In genomic region chr11:9600651-9601040, GRCh38 we compare ENCODE assay signal across 8 cellular contexts. TPM values are rescaled to one million over a fixed set of nuclear protein-coding genes. Genes with fewer than 3 reads are reported as not detected.
DNase-seq lines count a peak whose midpoint lies in the region; ATAC-seq and TF ChIP-seq lines count a peak whose summit lies in the region.

No MANE protein-coding gene starts in this region.

- H3F3A ChIP-seq in SK-N-SH (replicated peaks; ENCODE audit: insufficient read depth), result no peaks in the 10 kb centered on the region

- no peak overlapping the region for H3K4me3 ChIP-seq in SK-N-SH (ENCODE audit: low read depth in 2 of 2, low read length in 1 of 2)

- ATAC-seq in HG02970 (IDR thresholded peaks at IDR 0.05; ENCODE audit: low FRiP score, unreplicated experiment), result peak; percentile 28

- H3K4me3 Mint-ChIP-seq in T-helper 2 cell treated with Interferon-gamma antibody and Interleukin-4, amounts not matched to agents 5 μg/mL and 100 μg/mL, for 36 hours, result peak overlapping the region; percentile 84
- no peak overlapping the region for H3K4me3 Mint-ChIP-seq in neural crest cell

- TF ChIP-seq CTCF in SK-N-SH (IDR thresholded peaks at IDR 0.05) (no peak), neural crest cell (conservative IDR thresholded peaks at IDR 0.05) (no peak)

- H3K4me2 ChIP-seq in SK-N-SH, result no peak overlapping the region

- H3K27me3 Mint-ChIP-seq in T-helper 2 cell treated with Interferon-gamma antibody and Interleukin-4, amounts not matched to agents 5 μg/mL and 100 μg/mL, for 36 hours (ENCODE audit: low read depth), result peaks cover 3% of the 10 kb centered on the region
- H3K27me3 Mint-ChIP-seq in neural crest cell (ENCODE audit: low read depth), result no peaks in the 10 kb centered on the region

- CTCF ChIA-PET in SK-N-SH (lab: Yijun Ruan, JAX), result interaction anchor here (0.6 to 1.8 kb wide), 4 partner anchors 12 to 1909 kb away, joined by 3 to 4 read pairs (median 4); no protein-coding TSS in a partner anchor

- peak; percentile 21 for DNase-seq in T-helper 2 cell treated with Interferon-gamma antibody and Interleukin-4, amounts not matched to agents 5 μg/mL and 100 μg/mL, for 36 hours (ENCODE audit: low spot score)
- DNase-seq in T-helper 2 cell (no peak), SK-N-SH (no peak), neural crest cell (ENCODE audit: low read depth, low spot score) (no peak), medulla oblongata (ENCODE audit: extremely low spot score) (no peak), substantia nigra (lab: John Stamatoyannopoulos, UW) (no peak), T-helper 9 cell (no peak)

- H3K36me3 Mint-ChIP-seq in T-helper 2 cell treated with Interferon-gamma antibody and Interleukin-4, amounts not matched to agents 5 μg/mL and 100 μg/mL, for 36 hours (ENCODE audit: low read depth), result no peaks in the 10 kb centered on the region
- H3K36me3 Mint-ChIP-seq in neural crest cell (ENCODE audit: low read depth), result no peaks in the 10 kb centered on the region

- H3K27me3 ChIP-seq in SK-N-SH (ENCODE audit: insufficient read depth), result no peaks in the 10 kb centered on the region

- peaks cover 30% of the 10 kb centered on the region for H3K4me1 Mint-ChIP-seq in T-helper 2 cell treated with Interferon-gamma antibody and Interleukin-4, amounts not matched to agents 5 μg/mL and 100 μg/mL, for 36 hours (ENCODE audit: low read depth)
- H3K4me1 Mint-ChIP-seq in neural crest cell, result peaks cover 11% of the 10 kb centered on the region

- no peaks in the 10 kb centered on the region for H3K9me3 Mint-ChIP-seq in T-helper 2 cell treated with Interferon-gamma antibody and Interleukin-4, amounts not matched to agents 5 μg/mL and 100 μg/mL, for 36 hours
- H3K9me3 Mint-ChIP-seq in neural crest cell, result no peaks in the 10 kb centered on the region

- H3K27ac Mint-ChIP-seq in T-helper 2 cell treated with Interferon-gamma antibody and Interleukin-4, amounts not matched to agents 5 μg/mL and 100 μg/mL, for 36 hours, result peak overlapping the region; percentile 39
- peak overlapping the region; percentile 51 for H3K27ac Mint-ChIP-seq in neural crest cell (ENCODE audit: unreplicated experiment)

- H3K9me3 ChIP-seq in SK-N-SH, result no peaks in the 10 kb centered on the region

- TF ChIP-seq EP300 in SK-N-SH (IDR thresholded peaks at IDR 0.05; ENCODE audit: borderline replicate concordance in 1 of 2, low read depth in 1 of 2, low read length in 1 of 2), result no peak

- no peaks in the 10 kb centered on the region for H3K36me3 ChIP-seq in SK-N-SH (replicated peaks in 1 of 2; ENCODE audit: control insufficient read depth in 1 of 2, insufficient read depth in 2 of 2, low read length in 1 of 2)

- POLR2A ChIA-PET in SK-N-SH (lab: Yijun Ruan, JAX), result interaction anchor here (1.3 kb wide), 1 partner anchor 27 kb away, joined by 3 read pairs; the partner anchor contains the start of gene WEE1

- H4K20me1 ChIP-seq in SK-N-SH (ENCODE audit: insufficient read depth), result no peaks in the 10 kb centered on the region

- H3K79me2 ChIP-seq in SK-N-SH (ENCODE audit: insufficient read depth), result no peaks in the 10 kb centered on the region

- H2AFZ ChIP-seq in SK-N-SH (ENCODE audit: low read depth), result peak overlapping the region; percentile 63; the same call in 1 of the 2 replicates

- no peaks in the 10 kb centered on the region for H3K9me2 ChIP-seq in SK-N-SH

- peak overlapping the region in 1 of 2 experiments; percentile 20; a peak in 2 of 4 replicates for H3K27ac ChIP-seq in SK-N-SH (ENCODE audit: low read depth in 2 of 2, low read length in 1 of 2)
- no peak overlapping the region for H3K27ac ChIP-seq in substantia nigra (ENCODE audit: low read depth, low read length, poor library complexity, severe bottlenecking)

- H3K9ac ChIP-seq in SK-N-SH, result no peak overlapping the region

- 96% methylated on average over 4 of the region's 4 CpGs for WGBS in SK-N-SH (ENCODE audit: low lambda C conversion rate)

- no peak for TF ChIP-seq RAD21 in SK-N-SH (IDR thresholded peaks at IDR 0.05; ENCODE audit: low read length)

- peaks cover 4 to 6% of the 10 kb centered on the region in 2 experiments; a peak in 2 of 4 replicates for H3K4me1 ChIP-seq in SK-N-SH (ENCODE audit: control insufficient read depth in 1 of 2, insufficient read depth in 2 of 2, low read depth in 1 of 2, low read length in 1 of 2)

TF ChIP-seq in SK-N-SH, 30 proteins besides CTCF, POLR2A, EP300 and RAD21 (continues in another document):
- TF ChIP-seq FOSL2 (IDR thresholded peaks at IDR 0.05; ENCODE audit: borderline replicate concordance, low read depth), result no peak
- no peak for TF ChIP-seq RXRA (IDR thresholded peaks at IDR 0.05; ENCODE audit: borderline replicate concordance, low read depth)
- no peak for TF ChIP-seq SMC3 (IDR thresholded peaks at IDR 0.05; ENCODE audit: low read depth, low read length)
- TF ChIP-seq JUND (IDR thresholded peaks at IDR 0.05), result no peak
- TF ChIP-seq EZH2phosphoT487 (IDR thresholded peaks at IDR 0.05; ENCODE audit: borderline replicate concordance, low read depth), result no peak
- no peak for TF ChIP-seq GABPA (IDR thresholded peaks at IDR 0.05; ENCODE audit: low read depth)
- TF ChIP-seq, protein P1, sequence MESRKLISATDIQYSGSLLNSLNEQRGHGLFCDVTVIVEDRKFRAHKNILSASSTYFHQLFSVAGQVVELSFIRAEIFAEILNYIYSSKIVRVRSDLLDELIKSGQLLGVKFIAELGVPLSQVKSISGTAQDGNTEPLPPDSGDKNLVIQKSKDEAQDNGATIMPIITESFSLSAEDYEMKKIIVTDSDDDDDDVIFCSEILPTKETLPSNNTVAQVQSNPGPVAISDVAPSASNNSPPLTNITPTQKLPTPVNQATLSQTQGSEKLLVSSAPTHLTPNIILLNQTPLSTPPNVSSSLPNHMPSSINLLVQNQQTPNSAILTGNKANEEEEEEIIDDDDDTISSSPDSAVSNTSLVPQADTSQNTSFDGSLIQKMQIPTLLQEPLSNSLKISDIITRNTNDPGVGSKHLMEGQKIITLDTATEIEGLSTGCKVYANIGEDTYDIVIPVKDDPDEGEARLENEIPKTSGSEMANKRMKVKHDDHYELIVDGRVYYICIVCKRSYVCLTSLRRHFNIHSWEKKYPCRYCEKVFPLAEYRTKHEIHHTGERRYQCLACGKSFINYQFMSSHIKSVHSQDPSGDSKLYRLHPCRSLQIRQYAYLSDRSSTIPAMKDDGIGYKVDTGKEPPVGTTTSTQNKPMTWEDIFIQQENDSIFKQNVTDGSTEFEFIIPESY (IDR thresholded peaks at IDR 0.05; ENCODE audit: borderline replicate concordance, low read depth), result no peak
- TF ChIP-seq, protein P2, sequence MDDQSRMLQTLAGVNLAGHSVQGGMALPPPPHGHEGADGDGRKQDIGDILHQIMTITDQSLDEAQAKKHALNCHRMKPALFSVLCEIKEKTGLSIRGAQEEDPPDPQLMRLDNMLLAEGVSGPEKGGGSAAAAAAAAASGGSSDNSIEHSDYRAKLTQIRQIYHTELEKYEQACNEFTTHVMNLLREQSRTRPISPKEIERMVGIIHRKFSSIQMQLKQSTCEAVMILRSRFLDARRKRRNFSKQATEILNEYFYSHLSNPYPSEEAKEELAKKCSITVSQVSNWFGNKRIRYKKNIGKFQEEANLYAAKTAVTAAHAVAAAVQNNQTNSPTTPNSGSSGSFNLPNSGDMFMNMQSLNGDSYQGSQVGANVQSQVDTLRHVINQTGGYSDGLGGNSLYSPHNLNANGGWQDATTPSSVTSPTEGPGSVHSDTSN (IDR thresholded peaks at IDR 0.05), result no peak
- TF ChIP-seq, protein P3, sequence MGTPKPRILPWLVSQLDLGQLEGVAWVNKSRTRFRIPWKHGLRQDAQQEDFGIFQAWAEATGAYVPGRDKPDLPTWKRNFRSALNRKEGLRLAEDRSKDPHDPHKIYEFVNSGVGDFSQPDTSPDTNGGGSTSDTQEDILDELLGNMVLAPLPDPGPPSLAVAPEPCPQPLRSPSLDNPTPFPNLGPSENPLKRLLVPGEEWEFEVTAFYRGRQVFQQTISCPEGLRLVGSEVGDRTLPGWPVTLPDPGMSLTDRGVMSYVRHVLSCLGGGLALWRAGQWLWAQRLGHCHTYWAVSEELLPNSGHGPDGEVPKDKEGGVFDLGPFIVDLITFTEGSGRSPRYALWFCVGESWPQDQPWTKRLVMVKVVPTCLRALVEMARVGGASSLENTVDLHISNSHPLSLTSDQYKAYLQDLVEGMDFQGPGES (IDR thresholded peaks at IDR 0.05; ENCODE audit: low read depth, low read length), result no peak
- no peak for TF ChIP-seq SIN3A (IDR thresholded peaks at IDR 0.05; ENCODE audit: borderline replicate concordance, low read depth, low read length)
- TF ChIP-seq, protein P4, sequence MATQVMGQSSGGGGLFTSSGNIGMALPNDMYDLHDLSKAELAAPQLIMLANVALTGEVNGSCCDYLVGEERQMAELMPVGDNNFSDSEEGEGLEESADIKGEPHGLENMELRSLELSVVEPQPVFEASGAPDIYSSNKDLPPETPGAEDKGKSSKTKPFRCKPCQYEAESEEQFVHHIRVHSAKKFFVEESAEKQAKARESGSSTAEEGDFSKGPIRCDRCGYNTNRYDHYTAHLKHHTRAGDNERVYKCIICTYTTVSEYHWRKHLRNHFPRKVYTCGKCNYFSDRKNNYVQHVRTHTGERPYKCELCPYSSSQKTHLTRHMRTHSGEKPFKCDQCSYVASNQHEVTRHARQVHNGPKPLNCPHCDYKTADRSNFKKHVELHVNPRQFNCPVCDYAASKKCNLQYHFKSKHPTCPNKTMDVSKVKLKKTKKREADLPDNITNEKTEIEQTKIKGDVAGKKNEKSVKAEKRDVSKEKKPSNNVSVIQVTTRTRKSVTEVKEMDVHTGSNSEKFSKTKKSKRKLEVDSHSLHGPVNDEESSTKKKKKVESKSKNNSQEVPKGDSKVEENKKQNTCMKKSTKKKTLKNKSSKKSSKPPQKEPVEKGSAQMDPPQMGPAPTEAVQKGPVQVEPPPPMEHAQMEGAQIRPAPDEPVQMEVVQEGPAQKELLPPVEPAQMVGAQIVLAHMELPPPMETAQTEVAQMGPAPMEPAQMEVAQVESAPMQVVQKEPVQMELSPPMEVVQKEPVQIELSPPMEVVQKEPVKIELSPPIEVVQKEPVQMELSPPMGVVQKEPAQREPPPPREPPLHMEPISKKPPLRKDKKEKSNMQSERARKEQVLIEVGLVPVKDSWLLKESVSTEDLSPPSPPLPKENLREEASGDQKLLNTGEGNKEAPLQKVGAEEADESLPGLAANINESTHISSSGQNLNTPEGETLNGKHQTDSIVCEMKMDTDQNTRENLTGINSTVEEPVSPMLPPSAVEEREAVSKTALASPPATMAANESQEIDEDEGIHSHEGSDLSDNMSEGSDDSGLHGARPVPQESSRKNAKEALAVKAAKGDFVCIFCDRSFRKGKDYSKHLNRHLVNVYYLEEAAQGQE (IDR thresholded peaks at IDR 0.05; ENCODE audit: low read depth, low read length), result no peak
- no peak for TF ChIP-seq TCF12 (IDR thresholded peaks at IDR 0.05)
- TF ChIP-seq MEF2A (IDR thresholded peaks at IDR 0.05; ENCODE audit: borderline replicate concordance, low read depth), result no peak

RNA-seq across cellular contexts. Expression of gene WEE1, which starts 27.2 kb away (rescaled TPM):
- polyA plus RNA-seq in SK-N-SH (2012; rRNA removed), result 16.9 and 20.6 TPM in 2 replicates
- 18.0 and 21.1 TPM in 2 replicates for polyA plus RNA-seq in SK-N-SH (2012; cell fraction: cytosol; rRNA removed)
- 27.1 and 54.9 TPM in 2 replicates for polyA plus RNA-seq in SK-N-SH (2012; cell fraction: nucleus; rRNA removed)
- 66.6 and 71.8 TPM in 2 replicates for total RNA-seq in neural crest cell
